Comparison of ENCODE assay signal across 8 cellular contexts in the genomic region with DNA sequence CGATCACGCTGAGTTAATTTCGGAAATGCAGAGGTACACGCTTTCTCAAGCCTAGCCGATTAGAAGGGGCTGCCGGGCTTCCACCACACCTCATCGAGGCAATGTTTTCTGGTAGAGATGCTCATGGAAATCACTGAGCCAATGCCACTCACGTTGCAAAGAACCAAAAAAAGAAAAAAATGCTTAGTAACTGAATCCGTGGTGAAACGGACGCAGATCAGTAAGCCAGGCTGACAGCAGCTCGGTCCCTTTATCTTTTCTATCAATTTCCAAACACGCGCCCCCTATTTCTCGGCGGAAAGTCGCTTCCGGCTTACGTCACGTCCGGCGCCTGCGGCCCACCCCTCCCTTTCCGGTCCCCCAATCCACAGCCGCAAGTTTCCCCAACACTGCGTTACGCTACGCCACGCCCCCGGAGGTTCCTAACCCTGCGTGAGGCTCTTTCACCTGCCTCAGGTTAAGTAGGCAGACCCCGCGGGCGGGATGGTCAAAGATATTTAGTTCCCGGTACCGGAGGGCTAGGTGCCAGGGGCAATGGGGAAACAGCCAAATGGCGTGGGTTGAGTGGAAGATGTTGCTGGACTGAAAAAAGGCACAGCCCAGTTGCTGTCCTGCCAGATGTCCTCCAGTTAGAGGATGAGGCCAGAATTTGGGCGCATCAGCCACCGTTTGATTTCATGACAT. TPM values are rescaled to one million over a fixed set of nuclear protein-coding genes. Genes with fewer than 3 reads are reported as not detected.
DNase-seq lines count a peak whose midpoint lies in the region; ATAC-seq, FAIRE-seq and TF ChIP-seq lines count a peak whose summit lies in the region.

A gene with protein sequence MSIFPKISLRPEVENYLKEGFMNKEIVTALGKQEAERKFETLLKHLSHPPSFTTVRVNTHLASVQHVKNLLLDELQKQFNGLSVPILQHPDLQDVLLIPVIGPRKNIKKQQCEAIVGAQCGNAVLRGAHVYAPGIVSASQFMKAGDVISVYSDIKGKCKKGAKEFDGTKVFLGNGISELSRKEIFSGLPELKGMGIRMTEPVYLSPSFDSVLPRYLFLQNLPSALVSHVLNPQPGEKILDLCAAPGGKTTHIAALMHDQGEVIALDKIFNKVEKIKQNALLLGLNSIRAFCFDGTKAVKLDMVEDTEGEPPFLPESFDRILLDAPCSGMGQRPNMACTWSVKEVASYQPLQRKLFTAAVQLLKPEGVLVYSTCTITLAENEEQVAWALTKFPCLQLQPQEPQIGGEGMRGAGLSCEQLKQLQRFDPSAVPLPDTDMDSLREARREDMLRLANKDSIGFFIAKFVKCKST (minus strand): TSS at position 264 of the 684 bp plus-strand sequence. CDS start 384 bp downstream, outside the sequence.

- H3K27ac ChIP-seq in K562 (ENCODE audit: extremely low read depth, low read depth, low read length) (peak within 1 kb of the TSS; percentile 92), iPS DF 6.9 (ENCODE audit: low read length) (no peak within 1 kb of the TSS)

- BruUV-seq in K562 (replicated peaks; lab: Mats Ljungman, UMichigan): no TSS peak

- in situ Hi-C loops in K562 (cut with MboI): no loop called here

- peaks cover 48% of the 10 kb centered on the region for H3K79me2 ChIP-seq in K562 (ENCODE audit: control insufficient read depth, insufficient read depth, low read length)

- CTCF ChIA-PET in K562 (lab: Yijun Ruan, JAX; ENCODE audit: low intra/inter-chr PET ratio): no interaction called here

- peaks cover 0 to 7% of the 10 kb centered on the region in 2 experiments; a peak in 2 of 5 replicates for H3K4me1 ChIP-seq in K562 (replicated peaks in 1 of 2; ENCODE audit: control insufficient read depth in 2 of 2, insufficient read depth in 2 of 2, low read length in 2 of 2)
- no peaks in the 10 kb centered on the region for H3K4me1 ChIP-seq in iPS DF 6.9 (ENCODE audit: control insufficient read depth, insufficient read depth, low read length)

- H3K4me3 ChIP-seq in K562 (peak within 1 kb of the TSS; percentile 69), iPS DF 6.9 (ENCODE audit: low read length) (peak within 1 kb of the TSS; percentile 80; the same call in 1 of the 2 replicates), skeletal muscle cell (ENCODE audit: low read depth, low read length) (peak within 1 kb of the TSS; percentile 68)

- TF ChIP-seq POLR2A in K562 (conservative IDR thresholded peaks at IDR 0.05): peak; percentile 91

- H3K9me3 ChIP-seq in K562 (replicated peaks; ENCODE audit: control insufficient read depth, insufficient read depth, low read depth, low read length) (no peaks in the 10 kb centered on the region), iPS DF 6.9 (ENCODE audit: control insufficient read depth, insufficient read depth, low read length) (no peaks in the 10 kb centered on the region)

- peak in 1 of 3 experiments; percentile 12; a peak in 1 of 6 replicates for TF ChIP-seq CTCF in K562 (IDR thresholded peaks at IDR 0.05 in 2 of 3, conservative IDR thresholded peaks at IDR 0.05 in 1 of 3; ENCODE audit: insufficient read depth in 2 of 3, low read depth in 1 of 3, low read length in 3 of 3)

- H3K27me3 ChIP-seq in K562 (ENCODE audit: control insufficient read depth in 2 of 2, insufficient read depth in 2 of 2, low read length in 2 of 2) (no peaks in the 10 kb centered on the region), iPS DF 6.9 (ENCODE audit: control insufficient read depth, insufficient read depth, low read length) (no peaks in the 10 kb centered on the region)

- WGBS in K562 (ENCODE audit: insufficient coverage, low coverage, missing lambda C conversion rate): 0% methylated on average over 38 of the region's 39 CpGs
- no CpG with 5 or more reads among the region's 39 CpGs for WGBS in iPS DF 6.9 (ENCODE audit: insufficient coverage, insufficient read length)

- H3K4me2 ChIP-seq in K562 (ENCODE audit: insufficient read depth, low read length): peak within 1 kb of the TSS; percentile 95

- intact Hi-C loops in K562 (cut with micrococcal nuclease): loop anchor here (1.0 kb wide), 2 partner anchors 8 to 68 kb away; a partner anchor contains a TSS

- POLR2A ChIA-PET in K562 (lab: Yijun Ruan, JAX): interaction anchor here (0.5 kb wide), 1 partner anchor 362 kb away, joined by 3 read pairs; no protein-coding TSS in a partner anchor

- H2AFZ ChIP-seq in K562 (ENCODE audit: low read depth, low read length): peak within 1 kb of the TSS; percentile 86

- H3K9me1 ChIP-seq in K562 (ENCODE audit: control insufficient read depth, insufficient read depth, low read length): no peaks in the 10 kb centered on the region

- TF ChIP-seq EP300 in K562 (IDR thresholded peaks at IDR 0.05; ENCODE audit: low read length): peak; percentile 61

- H3K9ac ChIP-seq in K562 (ENCODE audit: insufficient read depth in 1 of 2, low read depth in 2 of 2, low read length in 2 of 2): peak within 1 kb of the TSS; percentile 86 to 91

- TF ChIP-seq RAD21 in K562 (CRISPR knock-in tag; conservative IDR thresholded peaks at IDR 0.05 in 1 of 2, IDR thresholded peaks at IDR 0.05 in 1 of 2): no peak; a peak in 1 of 4 replicates

- peak; percentile 94 for ATAC-seq in HG02973 (IDR thresholded peaks at IDR 0.05; ENCODE audit: unreplicated experiment)
- ATAC-seq in K562: peak; percentile 88

- peak; percentile 9 for FAIRE-seq in TTC549 (lab: Jason Lieb, UNC)
- peak; percentile 82 for FAIRE-seq in K562 (lab: Jason Lieb, UNC)

- DNase-seq in NCI-H524 (lab: John Stamatoyannopoulos, UW) (peak; percentile 22 to 60), NCI-H524 treated with DMSO at 0.1 percent for 48 hours (lab: John Stamatoyannopoulos, UW) (no peak), NCI-H2081 treated with DMSO at 0.1 percent for 48 hours (lab: John Stamatoyannopoulos, UW) (peak; percentile 8), K562 (ENCODE audit: extremely low read depth in 1 of 4, low spot score in 3 of 4) (peak; percentile 88 to 95 (median 89)), iPS DF 6.9 (ENCODE audit: low read depth, low spot score) (peak; percentile 84), skeletal muscle cell (ENCODE audit: low read depth) (peak; percentile 44)

- H3K36me3 ChIP-seq in K562 (ENCODE audit: control insufficient read depth, insufficient read depth, low read length): peaks cover 19% of the 10 kb centered on the region; the same call in 2 of the 3 replicates
- no peaks in the 10 kb centered on the region for H3K36me3 ChIP-seq in iPS DF 6.9 (ENCODE audit: control insufficient read depth, insufficient read depth, low read length)

- H4K20me1 ChIP-seq in K562 (replicated peaks; ENCODE audit: control insufficient read depth, insufficient read depth, low read length): no peaks in the 10 kb centered on the region

TF ChIP-seq in K562, 482 proteins besides CTCF, POLR2A, EP300 and RAD21 (continues in another document):
- TF ChIP-seq, protein P1, sequence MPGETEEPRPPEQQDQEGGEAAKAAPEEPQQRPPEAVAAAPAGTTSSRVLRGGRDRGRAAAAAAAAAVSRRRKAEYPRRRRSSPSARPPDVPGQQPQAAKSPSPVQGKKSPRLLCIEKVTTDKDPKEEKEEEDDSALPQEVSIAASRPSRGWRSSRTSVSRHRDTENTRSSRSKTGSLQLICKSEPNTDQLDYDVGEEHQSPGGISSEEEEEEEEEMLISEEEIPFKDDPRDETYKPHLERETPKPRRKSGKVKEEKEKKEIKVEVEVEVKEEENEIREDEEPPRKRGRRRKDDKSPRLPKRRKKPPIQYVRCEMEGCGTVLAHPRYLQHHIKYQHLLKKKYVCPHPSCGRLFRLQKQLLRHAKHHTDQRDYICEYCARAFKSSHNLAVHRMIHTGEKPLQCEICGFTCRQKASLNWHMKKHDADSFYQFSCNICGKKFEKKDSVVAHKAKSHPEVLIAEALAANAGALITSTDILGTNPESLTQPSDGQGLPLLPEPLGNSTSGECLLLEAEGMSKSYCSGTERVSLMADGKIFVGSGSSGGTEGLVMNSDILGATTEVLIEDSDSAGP (CRISPR knock-in tag; IDR thresholded peaks at IDR 0.05): no peak
- no peak for TF ChIP-seq SIRT6 (IDR thresholded peaks at IDR 0.05; ENCODE audit: low read depth, low read length)
- TF ChIP-seq, protein P2, sequence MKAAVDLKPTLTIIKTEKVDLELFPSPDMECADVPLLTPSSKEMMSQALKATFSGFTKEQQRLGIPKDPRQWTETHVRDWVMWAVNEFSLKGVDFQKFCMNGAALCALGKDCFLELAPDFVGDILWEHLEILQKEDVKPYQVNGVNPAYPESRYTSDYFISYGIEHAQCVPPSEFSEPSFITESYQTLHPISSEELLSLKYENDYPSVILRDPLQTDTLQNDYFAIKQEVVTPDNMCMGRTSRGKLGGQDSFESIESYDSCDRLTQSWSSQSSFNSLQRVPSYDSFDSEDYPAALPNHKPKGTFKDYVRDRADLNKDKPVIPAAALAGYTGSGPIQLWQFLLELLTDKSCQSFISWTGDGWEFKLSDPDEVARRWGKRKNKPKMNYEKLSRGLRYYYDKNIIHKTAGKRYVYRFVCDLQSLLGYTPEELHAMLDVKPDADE (conservative IDR thresholded peaks at IDR 0.05; ENCODE audit: control insufficient read depth, low read depth, low read length): peak; percentile 88
- TF ChIP-seq ZNF263 (CRISPR knock-in tag; IDR thresholded peaks at IDR 0.05; ENCODE audit: borderline replicate concordance): no peak
- TF ChIP-seq TOE1 (IDR thresholded peaks at IDR 0.05; ENCODE audit: borderline replicate concordance): peak; percentile 58; the same call in 1 of the 2 replicates
- TF ChIP-seq TOE1 (CRISPR knock-in tag; IDR thresholded peaks at IDR 0.05; ENCODE audit: borderline replicate concordance, low read depth): no peak
- no peak for TF ChIP-seq TAF7 (tag; IDR thresholded peaks at IDR 0.05)
- no peak for TF ChIP-seq NUFIP1 (IDR thresholded peaks at IDR 0.05; ENCODE audit: partially characterized antibody)

RNA-seq across cellular contexts. Expression of the gene that starts here (rescaled TPM):
- 30.4 and 86.1 TPM in 2 replicates for total RNA-seq in K562 (2011; cell fraction: chromatin; rRNA removed; ENCODE audit: low replicate concordance)
- total RNA-seq in K562 (2011; cell fraction: nucleolus; rRNA removed): 27.7 and 31.2 TPM in 2 replicates
- 41.6 and 42.2 TPM in 2 replicates for total RNA-seq in K562 (2011; cell fraction: nucleoplasm; rRNA removed)
- total RNA-seq in K562 (2014; rRNA removed) (15.8 and 20.7 TPM in 2 replicates), K562 (2014; rRNA removed; fragmentation: Illumina TruSeq; extraction: Trizol) (31.9 and 35.6 TPM in 2 replicates), K562 (2015; rRNA removed; fragmentation: Illumina TruSeq; extraction: Trizol) (23.1 and 24.4 TPM in 2 replicates), K562 (2021) (15.8 and 18.9 TPM in 2 replicates)
- polyA plus RNA-seq in K562 (2011; rRNA removed) (27.4 and 33.1 TPM in 2 replicates), K562 (2014; fragmentation: Illumina TruSeq; extraction: Trizol) (22.6 and 24.2 TPM in 2 replicates), K562 (2014; fragmentation: Nextera tagmentation; extraction: Ambion mirVana) (10 to 100 TPM; 12.5 to 19.1 TPM), K562 (2014; rRNA removed) (26.3 and 26.6 TPM in 2 replicates)
- 7.0 and 15.7 TPM in 2 replicates for polyA plus RNA-seq in K562 (2011; cell fraction: cytosol; rRNA removed)
- 32.9 and 39.6 TPM in 2 replicates for polyA plus RNA-seq in K562 (2011; cell fraction: nucleus; rRNA removed)
- polyA plus RNA-seq in K562 (2012): 14.8 and 18.6 TPM in 2 replicates
- polyA minus RNA-seq in K562 (2011; rRNA and poly(A)+ RNA removed): 47.2 and 48.6 TPM in 2 replicates
- polyA minus RNA-seq in K562 (2011; cell fraction: cytosol; rRNA and poly(A)+ RNA removed): 16.2 and 21.6 TPM in 2 replicates
- 40.3 and 79.2 TPM in 2 replicates for polyA minus RNA-seq in K562 (2011; cell fraction: nucleus; rRNA and poly(A)+ RNA removed)
